8 cellular contexts compared by ENCODE assay signal in the genomic region with DNA sequence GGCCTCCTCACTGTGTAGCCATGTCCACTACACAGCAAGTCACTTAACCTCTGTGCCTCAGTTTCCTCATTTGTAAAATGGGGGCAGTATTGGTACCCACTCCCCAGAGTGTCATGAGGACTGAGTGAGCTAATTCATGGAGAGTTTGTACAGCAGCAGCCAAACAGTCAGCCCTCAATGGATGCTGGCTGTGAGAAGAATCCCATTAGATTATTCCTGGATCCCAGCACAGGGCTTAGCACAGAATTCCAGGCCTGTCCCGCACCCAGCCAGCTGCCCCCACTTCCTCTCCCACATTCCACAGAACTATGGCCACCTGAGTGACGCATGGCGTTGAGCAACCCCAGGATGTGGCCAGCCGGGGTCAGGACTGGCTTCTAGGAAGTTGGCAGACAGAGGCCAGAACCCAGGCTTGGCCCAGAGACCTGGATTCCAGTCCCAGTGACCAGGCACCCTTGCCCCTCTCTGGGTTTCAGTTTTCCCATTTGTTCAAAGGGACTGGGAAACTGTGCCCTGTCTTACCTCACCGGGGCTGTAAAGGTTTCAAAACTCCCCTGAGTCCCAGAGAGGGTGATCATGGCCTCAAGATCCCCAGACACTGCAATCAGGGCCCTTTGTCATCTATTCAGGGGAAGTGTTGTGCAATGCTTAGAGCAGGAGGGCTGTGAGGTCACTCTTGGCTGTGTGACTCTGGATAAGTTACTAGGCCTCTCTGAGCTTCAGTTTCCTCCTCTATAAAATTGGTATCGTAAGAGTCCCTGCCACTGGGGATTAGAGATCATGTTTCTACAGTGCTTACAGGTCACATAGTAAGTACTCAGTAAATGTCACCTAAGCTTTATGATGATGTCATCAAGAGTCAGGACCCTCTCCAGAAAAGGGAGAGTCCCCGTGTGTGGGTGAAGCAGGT. TPM values are rescaled to one million over a fixed set of nuclear protein-coding genes. Genes with fewer than 3 reads are reported as not detected.
A peak's percentile ranks its signal among the peaks of the same experiment; 100 is the strongest.
DNase-seq lines count a peak whose midpoint lies in the region; ATAC-seq lines count a peak whose summit lies in the region.

No MANE protein-coding gene starts in this region.

- H3K27ac ChIP-seq in aorta (ENCODE audit: low read depth in 1 of 2, low read length in 2 of 2): peak overlapping the region in 1 of 2 donors; percentile 66

- no peak overlapping the region for H3K4me3 Mint-ChIP-seq in activated T-cell treated with anti-CD3 and anti-CD28 coated beads, Interleukin-2, amount 50 U/mL, for 72 hours

- H3K36me3 Mint-ChIP-seq in activated T-cell treated with anti-CD3 and anti-CD28 coated beads, Interleukin-2, amount 50 U/mL, for 72 hours (ENCODE audit: insufficient read depth in 2 of 2): no peaks in the 10 kb centered on the region

- no peaks in the 10 kb centered on the region for H3K9me3 ChIP-seq in aorta (ENCODE audit: control insufficient read depth, low read length)

- intact Hi-C loops in aorta (cut with DNase I): loop anchor here (2.0 to 5.0 kb wide), 3 partner anchors 49 to 111 kb away; no protein-coding TSS in a partner anchor

- DNase-seq in activated T-cell treated with anti-CD3 and anti-CD28 coated beads, Interleukin-2, amount 50 U/mL, for 72 hours: peak in 1 of 2 donors; percentile 5
- DNase-seq in activated T-cell treated with anti-CD3 and anti-CD28 coated beads, Interleukin-2, amount 50 U/mL, for 1 hour: no peak
- DNase-seq in astrocyte of the hippocampus (ENCODE audit: low read depth, low spot score): peak; percentile 93
- peak; percentile 98 for DNase-seq in left lobe of liver (ENCODE audit: low spot score)
- DNase-seq in aorta: peak; percentile 93 to 95
- DNase-seq in activated gamma-delta T cell treated with Interleukin-2 at 50 U/mL for 16 hours: no peak

- ATAC-seq in activated T-cell treated with anti-CD3 and anti-CD28 coated beads, Interleukin-2, amount 50 U/mL, for 72 hours (replicated peaks in 1 of 2): peak; percentile 41 to 43
- peak; percentile 62 for ATAC-seq in left lobe of liver
- peak; percentile 69 for ATAC-seq in aorta (ENCODE audit: low FRiP score)
- ATAC-seq in HG03039 (IDR thresholded peaks at IDR 0.05; ENCODE audit: unreplicated experiment): no peak
- ATAC-seq in GM21381 (IDR thresholded peaks at IDR 0.05; ENCODE audit: unreplicated experiment): no peak

- H3K4me3 ChIP-seq in aorta (ENCODE audit: low read length in 2 of 2): no peak overlapping the region

- peaks cover 0 to 1% of the 10 kb centered on the region in 2 donors for H3K4me1 ChIP-seq in aorta (ENCODE audit: control insufficient read depth in 1 of 2, insufficient read depth in 2 of 2, low read length in 2 of 2)

- H3K9me3 Mint-ChIP-seq in activated T-cell treated with anti-CD3 and anti-CD28 coated beads, Interleukin-2, amount 50 U/mL, for 72 hours: no peaks in the 10 kb centered on the region

- H3K27ac Mint-ChIP-seq in activated T-cell treated with anti-CD3 and anti-CD28 coated beads, Interleukin-2, amount 50 U/mL, for 72 hours: no peak overlapping the region

- no peaks in the 10 kb centered on the region for H3K36me3 ChIP-seq in aorta (ENCODE audit: control insufficient read depth in 1 of 2, insufficient read depth in 2 of 2, low read length in 1 of 2)

- H3K4me1 Mint-ChIP-seq in activated T-cell treated with anti-CD3 and anti-CD28 coated beads, Interleukin-2, amount 50 U/mL, for 72 hours (ENCODE audit: low read depth): peaks cover 15% of the 10 kb centered on the region

- 26 to 30% methylated on average over 7 of the region's 7 CpGs for WGBS in aorta, 2 donors

- no peaks in the 10 kb centered on the region for H3K27me3 ChIP-seq in aorta (ENCODE audit: control insufficient read depth in 1 of 2, insufficient read depth in 2 of 2, low read length in 1 of 2)

- H3K27me3 Mint-ChIP-seq in activated T-cell treated with anti-CD3 and anti-CD28 coated beads, Interleukin-2, amount 50 U/mL, for 72 hours (ENCODE audit: low read depth): peaks cover 33% of the 10 kb centered on the region

RNA-seq across cellular contexts. Expression of a gene that starts 3.0 kb away (rescaled TPM):
- under 1 TPM; 0.23 to 0.38 TPM for total RNA-seq in activated T-cell treated with anti-CD3 and anti-CD28 coated beads, Interleukin-2, amount 50 U/mL, for 72 hours
- total RNA-seq in left lobe of liver (193 TPM), aorta (100 to 1,000 TPM; 449 to 561 TPM)
- 100 to 1,000 TPM in 1 of 2 donors, 10 to 100 TPM in 1; 44.2 to 193 TPM for polyA plus RNA-seq in aorta

Comparison
In these comparisons a context has a peak if more than half of its experiments do, and no peak if none do; other contexts are left out.
1. ATAC-seq: peak in activated T-cell treated with anti-CD3 and anti-CD28 coated beads, Interleukin-2, amount 50 U/mL, for 72 hours (2 of 2), left lobe of liver (single experiment) and aorta (single experiment); none in HG03039 (single experiment) and GM21381 (single experiment).
2. DNase-seq: peak in astrocyte of the hippocampus (single experiment), left lobe of liver (single experiment) and aorta (2 of 2); none in activated T-cell treated with anti-CD3 and anti-CD28 coated beads, Interleukin-2, amount 50 U/mL, for 1 hour (single experiment) and activated gamma-delta T cell treated with Interleukin-2 at 50 U/mL for 16 hours (single experiment).
3. RNA of a gene that starts 3.0 kb away (total RNA-seq): 449 to 561 TPM in aorta and 193 TPM in left lobe of liver (single experiment); 0.23 to 0.38 TPM in activated T-cell treated with anti-CD3 and anti-CD28 coated beads, Interleukin-2, amount 50 U/mL, for 72 hours; every median in the first group is over 100 times any median in the second.